8 cellular contexts compared by ENCODE assay signal in genomic region chr16:2458887-2459646, GRCh38. TPM values are rescaled to one million over a fixed set of nuclear protein-coding genes. Genes with fewer than 3 reads are reported as not detected.
DNase-seq lines count a peak whose midpoint lies in the region; ATAC-seq and TF ChIP-seq lines count a peak whose summit lies in the region.

No MANE protein-coding gene starts in this region.

- TF ChIP-seq POLR2A in lower leg skin (IDR thresholded peaks at IDR 0.05) (no peak), vagina (IDR thresholded peaks at IDR 0.05) (no peak)

- H3K36me3 ChIP-seq in adipocyte (ENCODE audit: control insufficient read depth, insufficient read depth, low read length, severe bottlenecking) (no peaks in the 10 kb centered on the region), vagina (no peaks in the 10 kb centered on the region)

- peak overlapping the region; percentile 86 for H3K27ac ChIP-seq in 22Rv1
- H3K27ac ChIP-seq in vagina = no peak overlapping the region

- intact Hi-C loops in lower leg skin (cut with DNase I; ENCODE audit: low total_unique reads) (no loop called here), vagina (cut with DNase I) (no loop called here)

- peak overlapping the region; percentile 81 for H3K9ac ChIP-seq in adipocyte (ENCODE audit: low read length)

- no peaks in the 10 kb centered on the region for H3K27me3 ChIP-seq in adipocyte (replicated peaks; ENCODE audit: control insufficient read depth, insufficient read depth, low read length)
- no peaks in the 10 kb centered on the region for H3K27me3 ChIP-seq in vagina

- 18 to 29% methylated on average over 18 of the region's 18 CpGs for WGBS in lower leg skin, 2 donors

- DNase-seq in HFF-Myc (ENCODE audit: extremely low read depth, low read depth) = no peak
- no peak for DNase-seq in adipocyte (ENCODE audit: low read depth)
- peak in 1 of 2 donors; percentile 83 for DNase-seq in lower leg skin (ENCODE audit: low spot score in 2 of 2)
- no peak for DNase-seq in vagina (ENCODE audit: extremely low spot score in 2 of 2)
- DNase-seq in stimulated activated naive CD4-positive, alpha-beta T cell (lab: John Stamatoyannopoulos, UW) = no peak

- H3K4me3 ChIP-seq in HFF-Myc (replicated peaks; ENCODE audit: low read depth, low read length) (peak overlapping the region; percentile 57), adipocyte (ENCODE audit: low read length) (peak overlapping the region; percentile 87), lower leg skin (ENCODE audit: low read depth, poor library complexity, severe bottlenecking) (peak overlapping the region; percentile 19), vagina (peak overlapping the region; percentile 48 to 59)

- no peak for TF ChIP-seq CTCF in 22Rv1 (IDR thresholded peaks at IDR 0.05)
- no peak for TF ChIP-seq CTCF in HFF-Myc (IDR thresholded peaks at IDR 0.05; ENCODE audit: low read depth, low read length, missing control alignments)
- no peak for TF ChIP-seq CTCF in lower leg skin (IDR thresholded peaks at IDR 0.05)
- TF ChIP-seq CTCF in vagina (IDR thresholded peaks at IDR 0.05) = no peak

- H3K4me1 ChIP-seq in adipocyte (ENCODE audit: control insufficient read depth, insufficient read depth, low read length) = peaks cover 13% of the 10 kb centered on the region
- peaks cover 16% of the 10 kb centered on the region for H3K4me1 ChIP-seq in vagina

- H3K9me3 ChIP-seq in adipocyte (ENCODE audit: control insufficient read depth, low read length) (no peaks in the 10 kb centered on the region), vagina (no peaks in the 10 kb centered on the region)

- ATAC-seq in GM21528 (IDR thresholded peaks at IDR 0.05; ENCODE audit: low FRiP score, unreplicated experiment) = no peak
- no peak for ATAC-seq in GM19467 (IDR thresholded peaks at IDR 0.05; ENCODE audit: unreplicated experiment)

RNA-seq across cellular contexts. Expression of gene TEDC2, which starts 0.8 kb away (rescaled TPM):
- total RNA-seq in lower leg skin = 1 to 10 TPM in 3 of 4 donors, under 1 TPM in 1; 0.64 to 1.9 (median 1.8) TPM
- 2.5 TPM for total RNA-seq in vagina

RNA-seq across cellular contexts. Expression of gene NTN3, which starts 12.0 kb away (rescaled TPM):
- under 1 TPM in 2 of 4 donors, not detected in 2; 0.45 to 0.95 TPM for total RNA-seq in lower leg skin
- total RNA-seq in vagina = not detected

RNA-seq across cellular contexts. Expression of gene TBC1D24, which starts 15.9 kb away (rescaled TPM):
- 10 to 100 TPM; 12.1 to 19.1 (median 15.3) TPM for total RNA-seq in lower leg skin
- total RNA-seq in vagina = 9.6 TPM

RNA-seq across cellular contexts. Expression of gene CCNF, which starts 29.8 kb away (rescaled TPM):
- total RNA-seq in lower leg skin (10 to 100 TPM in 3 of 4 donors, 1 to 10 TPM in 1; 5.6 to 17.7 (median 11.3) TPM), vagina (2.5 TPM)

RNA-seq across cellular contexts. Expression of gene ATP6V0C, which starts 54.7 kb away (rescaled TPM):
- 100 to 1,000 TPM in 3 of 4 donors, 10 to 100 TPM in 1; 63.1 to 218 (median 126) TPM for total RNA-seq in lower leg skin
- 133 TPM for total RNA-seq in vagina

Comparison
In these comparisons a context has a peak if more than half of its experiments do, and no peak if none do; other contexts are left out.
1. H3K4me3 ChIP-seq: peak in every context shown above with its lines; median percentile 87 in adipocyte; 57 in HFF-Myc; 54 in vagina; 19 in lower leg skin.